Comparison of ENCODE assay signal across 15 cellular contexts in genomic region chr6:161010418-161010817, GRCh38. TPM values are rescaled to one million over a fixed set of nuclear protein-coding genes. Genes with fewer than 3 reads are reported as not detected.
DNase-seq lines count a peak whose midpoint lies in the region; ATAC-seq, FAIRE-seq and TF ChIP-seq lines count a peak whose summit lies in the region.
"Had no signal": no experiment of that assay in that cellular context is flagged by ENCODE, and none has a peak within 500 bp of the region (broad histone marks: within the 10 kb centered on the region; RNA-seq: fewer than 3 reads in every experiment).

No MANE protein-coding gene starts in this region.

- no peak for TF ChIP-seq CTCF in liver (IDR thresholded peaks at IDR 0.05; ENCODE audit: low read depth, low read length, missing input control)

- 38% methylated on average over 1 of the region's 1 CpG for WGBS in liver

- peak; percentile 83 for FAIRE-seq in endometrium (lab: Jason Lieb, UNC)
- FAIRE-seq: GM18507 had no signal

- H3K27ac ChIP-seq in liver (ENCODE audit: low read depth in 1 of 2, low read length in 2 of 2), result no peak overlapping the region
- H3K27ac ChIP-seq: BLaER1, VCaP had no signal

- no peak overlapping the region for H3K9ac ChIP-seq in liver (ENCODE audit: low read depth in 1 of 2, low read length in 2 of 2)
- H3K9ac ChIP-seq: BLaER1 had no signal

- no peak for ATAC-seq in GM21367 (IDR thresholded peaks at IDR 0.05; ENCODE audit: unreplicated experiment)

- no peaks in the 10 kb centered on the region for H3K36me3 ChIP-seq in liver (ENCODE audit: control insufficient read depth in 4 of 4, insufficient read depth in 3 of 4, low read depth in 1 of 4, low read length in 3 of 4)

- TF ChIP-seq RAD21 in liver (IDR thresholded peaks at IDR 0.05), result no peak

- peaks cover 0 to 8% (median 0%) of the 10 kb centered on the region in 4 donors for H3K4me1 ChIP-seq in liver (ENCODE audit: control insufficient read depth in 4 of 4, insufficient read depth in 4 of 4, low read length in 3 of 4)
- H3K4me1 ChIP-seq: BLaER1 had no signal

- peak; percentile 22 for DNase-seq in AG20443 (ENCODE audit: low spot score)
- DNase-seq in NCI-H226, result peak; percentile 14
- no peak for DNase-seq in SW 1271 (lab: John Stamatoyannopoulos, UW)
- no peak for DNase-seq in NCI-H2081 (lab: John Stamatoyannopoulos, UW)
- no peak for DNase-seq in nucleus accumbens (lab: John Stamatoyannopoulos, UW)
- DNase-seq: NCI-H1092 treated with DMSO at 0.1 percent for 48 hours; NCI-H774; SHP77 treated with DMSO at 0.1 percent for 48 hours; stimulated activated CD4-positive, alpha-beta T cell treated with anti-CD3 and anti-CD28 coated beads, Interleukin-1b, Interleukin-23, amount 100 ng/mL, for 48 hours had no signal

- H3K9me3 ChIP-seq in liver (ENCODE audit: control insufficient read depth in 4 of 4, low read length in 3 of 4), result no peaks in the 10 kb centered on the region

- no peak overlapping the region for H3K4me3 ChIP-seq in liver (ENCODE audit: low read depth in 1 of 3, low read length in 3 of 3)
- H3K4me3 ChIP-seq: BLaER1 had no signal

- H3K27me3 ChIP-seq in liver (ENCODE audit: control insufficient read depth in 4 of 4, insufficient read depth in 4 of 4, low read length in 3 of 4), result no peaks in the 10 kb centered on the region
- H3K27me3 ChIP-seq: BLaER1 had no signal

TF ChIP-seq in liver, 16 proteins besides CTCF, POLR2A, EP300 and RAD21:
- TF ChIP-seq NR2F2 (IDR thresholded peaks at IDR 0.05) (no peak), HNF4G (IDR thresholded peaks at IDR 0.05) (no peak), FOXA1 (IDR thresholded peaks at IDR 0.05) (no peak), JUND (IDR thresholded peaks at IDR 0.05) (peak in 1 of 2 donors; percentile 46), RXRA (IDR thresholded peaks at IDR 0.05) (peak in 1 of 2 donors; percentile 7), FOXA2 (IDR thresholded peaks at IDR 0.05) (peak; percentile 29), HNF4A (conservative IDR thresholded peaks at IDR 0.05) (peak in 1 of 2 donors; percentile 26)

RNA-seq across cellular contexts. Expression of gene MAP3K4, which starts 18.8 kb away (rescaled TPM):
- total RNA-seq in liver, result 10 to 100 TPM; 17.6 to 20.0 TPM
- polyA plus RNA-seq in liver, result 1 to 10 TPM; 4.3 to 5.9 TPM

Comparison
In these comparisons a context has a peak if more than half of its experiments do, and no peak if none do; other contexts are left out.
1. DNase-seq: peak in AG20443 (single experiment) and NCI-H226 (single experiment); none in SW 1271 (0 of 2), NCI-H2081 (0 of 2) and nucleus accumbens (0 of 56).